ENCODE assay signal across 17 cellular contexts in the genomic region with DNA sequence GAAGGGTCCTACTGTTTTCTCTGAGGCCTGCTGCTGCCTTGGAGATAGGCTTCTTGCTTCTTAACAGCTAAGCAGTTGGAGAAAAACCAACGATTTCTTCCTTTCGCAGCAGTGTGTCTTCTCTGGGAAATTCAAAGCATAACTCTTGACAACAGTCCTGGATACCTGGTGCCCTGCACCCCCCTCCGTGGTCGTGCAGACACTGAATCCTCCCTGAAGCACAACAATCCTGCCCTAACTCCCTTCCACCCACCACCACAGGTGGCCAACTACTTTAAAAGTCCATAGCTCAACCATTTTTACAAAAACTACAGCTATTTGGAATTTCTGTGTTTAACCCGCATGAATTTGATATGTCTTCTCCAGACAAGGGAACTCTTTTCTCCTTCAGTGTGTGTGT.
A peak's percentile ranks its signal among the peaks of the same experiment; 100 is the strongest.
DNase-seq lines count a peak whose midpoint lies in the region; ATAC-seq and TF ChIP-seq lines count a peak whose summit lies in the region.
"Had no signal": no experiment of that assay in that cellular context is flagged by ENCODE, and none has a peak within 500 bp of the region (broad histone marks: within the 10 kb centered on the region; RNA-seq: fewer than 3 reads in every experiment).

No MANE protein-coding gene starts in this region.

- H3K4me3 Mint-ChIP-seq in GM23338 = no peak overlapping the region
- H3K4me3 Mint-ChIP-seq: CD4-positive, alpha-beta T cell had no signal

- H3F3A ChIP-seq in GM23338 (replicated peaks; ENCODE audit: low read depth) = no peaks in the 10 kb centered on the region

- TF ChIP-seq CTCF in HEK293 (tag by site-specific recombination; IDR thresholded peaks at IDR 0.05) = no peak
- TF ChIP-seq CTCF in RWPE2 (IDR thresholded peaks at IDR 0.05; ENCODE audit: poor library complexity, severe bottlenecking) = no peak
- TF ChIP-seq CTCF in spleen (IDR thresholded peaks at IDR 0.05 in 8 of 11, conservative IDR thresholded peaks at IDR 0.05 in 3 of 11) = no peak
- no peak for TF ChIP-seq CTCF in body of pancreas (IDR thresholded peaks at IDR 0.05)
- no peak for TF ChIP-seq CTCF in GM23338 (conservative IDR thresholded peaks at IDR 0.05; ENCODE audit: low read depth in 2 of 2)

- peaks cover 5% of the 10 kb centered on the region for H3K27me3 Mint-ChIP-seq in GM23338 (ENCODE audit: insufficient read depth, low read depth, poor library complexity)

- ATAC-seq in RWPE2 (ENCODE audit: low read depth) = no peak
- ATAC-seq in body of pancreas = no peak
- no peak for ATAC-seq in GM23338
- ATAC-seq: Right ventricle myocardium inferior had no signal

- no peak overlapping the region for H3K4me2 ChIP-seq in GM23338

- H3K36me3 Mint-ChIP-seq in GM23338 (ENCODE audit: low read depth) = no peaks in the 10 kb centered on the region

- no peak overlapping the region for H3K27ac Mint-ChIP-seq in GM23338
- H3K27ac Mint-ChIP-seq: CD4-positive, alpha-beta T cell had no signal

- intact Hi-C loops in spleen (cut with DNase I; ENCODE audit: low total_unique reads) (no loop called here), body of pancreas (cut with DNase I) (no loop called here)

- CTCF ChIA-PET in HEK293 (lab: Yijun Ruan, JAX) = interaction anchor here (0.6 to 5.9 kb wide), 14 partner anchors 14 to 719 kb away, joined by 3 to 37 read pairs (median 3); partner anchors contain the start of gene FAM50B

- no peaks in the 10 kb centered on the region for H4K20me1 ChIP-seq in GM23338 (replicated peaks; ENCODE audit: insufficient read depth)

- H2AFZ ChIP-seq in GM23338 = no peak overlapping the region

- no peak for TF ChIP-seq POLR2A in spleen (IDR thresholded peaks at IDR 0.05)
- no peak for TF ChIP-seq POLR2A in body of pancreas (IDR thresholded peaks at IDR 0.05)

- DNase-seq in RWPE2 (ENCODE audit: low spot score) = no peak
- peak; percentile 16 for DNase-seq in mesenteric fat pad (ENCODE audit: low spot score)
- peak; percentile 30 for DNase-seq in spleen
- no peak for DNase-seq in body of pancreas
- DNase-seq in GM23338 (ENCODE audit: low spot score) = no peak
- DNase-seq in SHP77 (lab: John Stamatoyannopoulos, UW) = no peak
- DNase-seq: BE2C; CD4-positive, alpha-beta T cell; H7; KBM-7; NCI-H1436; NCI-H2029 treated with DMSO at 0.1 percent for 48 hours; NCI-H510A; NCI-H774 had no signal

- H3K4me3 ChIP-seq in HEK293 (ENCODE audit: low read depth, low read length) (no peak overlapping the region), RWPE2 (ENCODE audit: severe bottlenecking) (no peak overlapping the region), spleen (no peak overlapping the region), body of pancreas (no peak overlapping the region), GM23338 (no peak overlapping the region)
- H3K4me3 ChIP-seq: SK-N-MC had no signal

- no peaks in the 10 kb centered on the region for H3K27me3 ChIP-seq in RWPE2 (ENCODE audit: insufficient read depth, poor library complexity, severe bottlenecking)
- peaks cover 0 to 73% (median 6%) of the 10 kb centered on the region in 7 donors for H3K27me3 ChIP-seq in spleen (replicated peaks in 1 of 7)
- H3K27me3 ChIP-seq in body of pancreas = no peaks in the 10 kb centered on the region
- no peaks in the 10 kb centered on the region for H3K27me3 ChIP-seq in GM23338 (ENCODE audit: insufficient read depth)
- H3K27me3 ChIP-seq: BE2C had no signal

- no peaks in the 10 kb centered on the region for H3K9me3 ChIP-seq in HEK293 (ENCODE audit: control insufficient read depth, insufficient read depth, low read depth, low read length)
- H3K9me3 ChIP-seq in RWPE2 (ENCODE audit: severe bottlenecking) = no peaks in the 10 kb centered on the region
- no peaks in the 10 kb centered on the region for H3K9me3 ChIP-seq in spleen
- no peaks in the 10 kb centered on the region for H3K9me3 ChIP-seq in body of pancreas
- H3K9me3 ChIP-seq: BE2C had no signal

- H3K27ac ChIP-seq in HEK293 (ENCODE audit: extremely low read depth, low read depth, low read length) (no peak overlapping the region), RWPE2 (ENCODE audit: poor library complexity, severe bottlenecking) (peak overlapping the region; percentile 98), spleen (no peak overlapping the region), body of pancreas (no peak overlapping the region), GM23338 (ENCODE audit: low read depth) (no peak overlapping the region)
- H3K27ac ChIP-seq: SK-N-MC had no signal

- H3K4me1 Mint-ChIP-seq in GM23338 = peaks cover 37% of the 10 kb centered on the region

- H3K9me2 ChIP-seq in GM23338 (ENCODE audit: insufficient read depth) = peaks cover 3% of the 10 kb centered on the region; the same call in 1 of the 2 replicates

- no peaks in the 10 kb centered on the region for H3K9me3 Mint-ChIP-seq in GM23338
- H3K9me3 Mint-ChIP-seq: CD4-positive, alpha-beta T cell had no signal

- 85 to 97% (median 89%) methylated on average over 5 of the region's 5 CpGs for WGBS in spleen, 5 donors
- 88 to 92% methylated on average over 5 of the region's 5 CpGs for WGBS in body of pancreas, 2 donors

- H3K36me3 ChIP-seq in HEK293 (ENCODE audit: control insufficient read depth in 2 of 2, insufficient read depth in 1 of 2, low read length in 2 of 2) (no peaks in the 10 kb centered on the region), RWPE2 (ENCODE audit: low read depth) (no peaks in the 10 kb centered on the region), spleen (no peaks in the 10 kb centered on the region), body of pancreas (replicated peaks in 1 of 2; ENCODE audit: insufficient read depth in 1 of 2, low read depth in 2 of 2) (no peaks in the 10 kb centered on the region), GM23338 (ENCODE audit: insufficient read depth) (no peaks in the 10 kb centered on the region)
- H3K36me3 ChIP-seq: BE2C had no signal

- H3K4me1 ChIP-seq in HEK293 (ENCODE audit: control insufficient read depth, insufficient read depth, low read length) = peaks cover 31% of the 10 kb centered on the region
- peaks cover 38% of the 10 kb centered on the region for H3K4me1 ChIP-seq in RWPE2 (ENCODE audit: insufficient read depth, poor library complexity, severe bottlenecking)
- H3K4me1 ChIP-seq in spleen = peaks cover 0 to 2% (median 0%) of the 10 kb centered on the region in 6 donors
- H3K4me1 ChIP-seq in body of pancreas = peaks cover 75% of the 10 kb centered on the region
- H3K4me1 ChIP-seq in GM23338 (ENCODE audit: insufficient read depth) = peaks cover 22% of the 10 kb centered on the region

- POLR2A ChIA-PET in HEK293 (lab: Yijun Ruan, JAX) = interaction anchor here (1.1 kb wide), 1 partner anchor 8 kb away, joined by 3 read pairs; no protein-coding TSS in a partner anchor

- H3K79me2 ChIP-seq in GM23338 (replicated peaks; ENCODE audit: insufficient read depth) = no peaks in the 10 kb centered on the region

TF ChIP-seq in HEK293, 187 proteins besides CTCF, POLR2A, EP300 and RAD21:
- TF ChIP-seq WT1 (tag by site-specific recombination; IDR thresholded peaks at IDR 0.05) = peak; percentile 82
- no peak for TF ChIP-seq ZNF560 (tag by site-specific recombination; IDR thresholded peaks at IDR 0.05; ENCODE audit: borderline replicate concordance)

TF ChIP-seq in GM23338, 12 proteins besides CTCF, POLR2A, EP300 and RAD21 (continues in another document):
- TF ChIP-seq, protein P1, sequence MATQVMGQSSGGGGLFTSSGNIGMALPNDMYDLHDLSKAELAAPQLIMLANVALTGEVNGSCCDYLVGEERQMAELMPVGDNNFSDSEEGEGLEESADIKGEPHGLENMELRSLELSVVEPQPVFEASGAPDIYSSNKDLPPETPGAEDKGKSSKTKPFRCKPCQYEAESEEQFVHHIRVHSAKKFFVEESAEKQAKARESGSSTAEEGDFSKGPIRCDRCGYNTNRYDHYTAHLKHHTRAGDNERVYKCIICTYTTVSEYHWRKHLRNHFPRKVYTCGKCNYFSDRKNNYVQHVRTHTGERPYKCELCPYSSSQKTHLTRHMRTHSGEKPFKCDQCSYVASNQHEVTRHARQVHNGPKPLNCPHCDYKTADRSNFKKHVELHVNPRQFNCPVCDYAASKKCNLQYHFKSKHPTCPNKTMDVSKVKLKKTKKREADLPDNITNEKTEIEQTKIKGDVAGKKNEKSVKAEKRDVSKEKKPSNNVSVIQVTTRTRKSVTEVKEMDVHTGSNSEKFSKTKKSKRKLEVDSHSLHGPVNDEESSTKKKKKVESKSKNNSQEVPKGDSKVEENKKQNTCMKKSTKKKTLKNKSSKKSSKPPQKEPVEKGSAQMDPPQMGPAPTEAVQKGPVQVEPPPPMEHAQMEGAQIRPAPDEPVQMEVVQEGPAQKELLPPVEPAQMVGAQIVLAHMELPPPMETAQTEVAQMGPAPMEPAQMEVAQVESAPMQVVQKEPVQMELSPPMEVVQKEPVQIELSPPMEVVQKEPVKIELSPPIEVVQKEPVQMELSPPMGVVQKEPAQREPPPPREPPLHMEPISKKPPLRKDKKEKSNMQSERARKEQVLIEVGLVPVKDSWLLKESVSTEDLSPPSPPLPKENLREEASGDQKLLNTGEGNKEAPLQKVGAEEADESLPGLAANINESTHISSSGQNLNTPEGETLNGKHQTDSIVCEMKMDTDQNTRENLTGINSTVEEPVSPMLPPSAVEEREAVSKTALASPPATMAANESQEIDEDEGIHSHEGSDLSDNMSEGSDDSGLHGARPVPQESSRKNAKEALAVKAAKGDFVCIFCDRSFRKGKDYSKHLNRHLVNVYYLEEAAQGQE (IDR thresholded peaks at IDR 0.05; ENCODE audit: unreplicated experiment) = no peak
- TF ChIP-seq EZH2phosphoT487 (IDR thresholded peaks at IDR 0.05; ENCODE audit: unreplicated experiment) (no peak), EZH2 (IDR thresholded peaks at IDR 0.05; ENCODE audit: low read depth, unreplicated experiment) (no peak), STAT1 (IDR thresholded peaks at IDR 0.05; ENCODE audit: unreplicated experiment) (no peak), JUNB (IDR thresholded peaks at IDR 0.05; ENCODE audit: unreplicated experiment) (no peak)

Comparison
In these comparisons a context has a peak if more than half of its experiments do, and no peak if none do; other contexts are left out.
1. DNase-seq: peak in mesenteric fat pad (single experiment) and spleen (single experiment); none in RWPE2 (single experiment), body of pancreas (0 of 4), GM23338 (single experiment) and SHP77 (0 of 2).